In genomic region chr10:118543714-118544400, GRCh38 we compare ENCODE assay signal across 9 cellular contexts. TPM values are rescaled to one million over a fixed set of nuclear protein-coding genes. Genes with fewer than 3 reads are reported as not detected.
DNase-seq lines count a peak whose midpoint lies in the region; ATAC-seq and TF ChIP-seq lines count a peak whose summit lies in the region.
"Had no signal": no experiment of that assay in that cellular context is flagged by ENCODE, and none has a peak within 500 bp of the region (broad histone marks: within the 10 kb centered on the region; RNA-seq: fewer than 3 reads in every experiment).

No MANE protein-coding gene starts in this region.

- no peak for TF ChIP-seq EP300 in upper lobe of left lung (IDR thresholded peaks at IDR 0.05)

- no peaks in the 10 kb centered on the region; the same call in 1 of the 2 replicates for H3K27me3 ChIP-seq in MG63
- H3K27me3 ChIP-seq in upper lobe of left lung = no peaks in the 10 kb centered on the region

- no peak overlapping the region for H3K27ac Mint-ChIP-seq in T-helper 17 cell

- H3K27ac ChIP-seq in upper lobe of left lung = no peak overlapping the region

- H3K4me1 ChIP-seq in upper lobe of left lung = no peaks in the 10 kb centered on the region

- 27 to 30% methylated on average over 13 of the region's 13 CpGs for WGBS in upper lobe of left lung, 2 donors

- DNase-seq in DMS153 (lab: John Stamatoyannopoulos, UW) = peak; percentile 41
- peak; percentile 43 for DNase-seq in MG63
- DNase-seq in T-helper 17 cell = no peak
- peak; percentile 21 for DNase-seq in cerebellar cortex (ENCODE audit: low spot score)
- peak; percentile 31 to 46 for DNase-seq in lung microvascular endothelial cell (ENCODE audit: low read depth in 2 of 2)
- peak in 1 of 2 donors; percentile 48 for DNase-seq in upper lobe of left lung

- ATAC-seq in GM21367 (IDR thresholded peaks at IDR 0.05; ENCODE audit: unreplicated experiment) = peak; percentile 84
- peak; percentile 74 for ATAC-seq in T-helper 17 cell
- peak; percentile 63 to 68 for ATAC-seq in upper lobe of left lung (ENCODE audit: low FRiP score in 2 of 2)
- ATAC-seq in GM18870 (IDR thresholded peaks at IDR 0.05; ENCODE audit: unreplicated experiment) = no peak

- no peak for TF ChIP-seq POLR2A in upper lobe of left lung (IDR thresholded peaks at IDR 0.05)

- no peaks in the 10 kb centered on the region for H3K36me3 ChIP-seq in MG63
- H3K36me3 ChIP-seq in upper lobe of left lung = no peaks in the 10 kb centered on the region

- no peak overlapping the region for H3K4me3 Mint-ChIP-seq in T-helper 17 cell

- H3K9me3 ChIP-seq in MG63 (no peaks in the 10 kb centered on the region), T-helper 17 cell (ENCODE audit: control insufficient read depth, low read length, poor library complexity, severe bottlenecking) (no peaks in the 10 kb centered on the region), upper lobe of left lung (no peaks in the 10 kb centered on the region)

- peak in 4 of 6 experiments; percentile 32 to 51 (median 42) for TF ChIP-seq CTCF in upper lobe of left lung (IDR thresholded peaks at IDR 0.05)

- peaks cover 84% of the 10 kb centered on the region for H3K27me3 Mint-ChIP-seq in T-helper 17 cell

- H3K4me3 ChIP-seq in MG63 (no peak overlapping the region), upper lobe of left lung (no peak overlapping the region)

- H3K4me1 Mint-ChIP-seq in T-helper 17 cell = peaks cover 3% of the 10 kb centered on the region

- H3K36me3 Mint-ChIP-seq in T-helper 17 cell (ENCODE audit: low read depth) = no peaks in the 10 kb centered on the region

RNA-seq across cellular contexts. Expression of gene PRLHR, which starts 51.6 kb away (rescaled TPM):
- not detected in 2 replicates for total RNA-seq in MG63 (2014; rRNA removed; shearing (Covaris generic); ENCODE audit: low replicate concordance)
- not detected for total RNA-seq in T-helper 17 cell
- not detected in 2 replicates for total RNA-seq in lung microvascular endothelial cell
- 1 to 10 TPM in 1 of 6 donors, not detected in 5; 2.1 TPM for total RNA-seq in upper lobe of left lung
- total RNA-seq: skeletal muscle tissue had no signal

Comparison
In these comparisons a context has a peak if more than half of its experiments do, and no peak if none do; other contexts are left out.
1. DNase-seq: peak in DMS153 (single experiment), MG63 (single experiment), cerebellar cortex (single experiment) and lung microvascular endothelial cell (2 of 2); none in T-helper 17 cell (0 of 3).